In genomic region chr13:79340490-79340889, GRCh38 we compare ENCODE assay signal across 16 cellular contexts.
"Had no signal": no experiment of that assay in that cellular context is flagged by ENCODE, and none has a peak within 500 bp of the region (broad histone marks: within the 10 kb centered on the region; RNA-seq: fewer than 3 reads in every experiment).

No MANE protein-coding gene starts in this region.

- H3K4me3 ChIP-seq: breast epithelium, esophagus muscularis mucosa had no signal

- H3K4me1 ChIP-seq: breast epithelium, esophagus muscularis mucosa had no signal

- H3K9me3 Mint-ChIP-seq: activated CD4-positive, alpha-beta memory T cell treated with anti-CD3 and anti-CD28 coated beads, Interleukin-2, amount 10 ng/mL, durations not matched to agents 7 days and 5 days; activated naive CD8-positive, alpha-beta T cell treated with anti-CD3 and anti-CD28 coated beads for 36 hours; nephron had no signal

- H3K4me3 Mint-ChIP-seq: activated CD4-positive, alpha-beta memory T cell treated with anti-CD3 and anti-CD28 coated beads, Interleukin-2, amount 10 ng/mL, durations not matched to agents 7 days and 5 days; activated CD4-positive, alpha-beta T cell treated with anti-CD3 and anti-CD28 coated beads for 36 hours; activated naive CD8-positive, alpha-beta T cell treated with anti-CD3 and anti-CD28 coated beads for 36 hours; nephron had no signal

- H3K27me3 Mint-ChIP-seq: activated CD4-positive, alpha-beta memory T cell treated with anti-CD3 and anti-CD28 coated beads, Interleukin-2, amount 10 ng/mL, durations not matched to agents 7 days and 5 days; activated CD4-positive, alpha-beta T cell treated with anti-CD3 and anti-CD28 coated beads for 36 hours; activated naive CD8-positive, alpha-beta T cell treated with anti-CD3 and anti-CD28 coated beads for 36 hours had no signal

- H3K9me3 ChIP-seq: breast epithelium, esophagus muscularis mucosa had no signal

- H3K27me3 ChIP-seq: breast epithelium, esophagus muscularis mucosa had no signal

- DNase-seq: activated CD4-positive, alpha-beta memory T cell treated with anti-CD3 and anti-CD28 coated beads, Interleukin-2, amount 10 ng/mL, durations not matched to agents 7 days and 5 days; activated CD4-positive, alpha-beta T cell treated with anti-CD3 and anti-CD28 coated beads for 36 hours; activated gamma-delta T cell; activated naive CD8-positive, alpha-beta T cell treated with anti-CD3 and anti-CD28 coated beads for 36 hours; activated T-cell treated with anti-CD3 and anti-CD28 coated beads, Interleukin-2, amount 50 U/mL, for 48 hours; anterior cingulate cortex; foreskin fibroblast; mesendoderm; stimulated activated CD4-positive, alpha-beta T cell treated with anti-CD3 and anti-CD28 coated beads, Interleukin-12 subunit alpha, Interleukin-12 subunit beta, amount 100 ng/mL, for 4 hours; stimulated activated CD4-positive, alpha-beta T cell treated with anti-CD3 and anti-CD28 coated beads, Interleukin-2, amount 100 ng/mL, for 48 hours; stimulated activated naive CD4-positive, alpha-beta T cell treated with Interleukin-2 at 50 U/mL for 16 hours; T-helper 9 cell; WERI-Rb-1 had no signal

- H3K27ac Mint-ChIP-seq: activated CD4-positive, alpha-beta memory T cell treated with anti-CD3 and anti-CD28 coated beads, Interleukin-2, amount 10 ng/mL, durations not matched to agents 7 days and 5 days; activated CD4-positive, alpha-beta T cell treated with anti-CD3 and anti-CD28 coated beads for 36 hours; nephron had no signal

- H3K4me1 Mint-ChIP-seq: activated CD4-positive, alpha-beta memory T cell treated with anti-CD3 and anti-CD28 coated beads, Interleukin-2, amount 10 ng/mL, durations not matched to agents 7 days and 5 days; nephron had no signal
